Comparison of ENCODE assay signal across 11 cellular contexts in the genomic region with DNA sequence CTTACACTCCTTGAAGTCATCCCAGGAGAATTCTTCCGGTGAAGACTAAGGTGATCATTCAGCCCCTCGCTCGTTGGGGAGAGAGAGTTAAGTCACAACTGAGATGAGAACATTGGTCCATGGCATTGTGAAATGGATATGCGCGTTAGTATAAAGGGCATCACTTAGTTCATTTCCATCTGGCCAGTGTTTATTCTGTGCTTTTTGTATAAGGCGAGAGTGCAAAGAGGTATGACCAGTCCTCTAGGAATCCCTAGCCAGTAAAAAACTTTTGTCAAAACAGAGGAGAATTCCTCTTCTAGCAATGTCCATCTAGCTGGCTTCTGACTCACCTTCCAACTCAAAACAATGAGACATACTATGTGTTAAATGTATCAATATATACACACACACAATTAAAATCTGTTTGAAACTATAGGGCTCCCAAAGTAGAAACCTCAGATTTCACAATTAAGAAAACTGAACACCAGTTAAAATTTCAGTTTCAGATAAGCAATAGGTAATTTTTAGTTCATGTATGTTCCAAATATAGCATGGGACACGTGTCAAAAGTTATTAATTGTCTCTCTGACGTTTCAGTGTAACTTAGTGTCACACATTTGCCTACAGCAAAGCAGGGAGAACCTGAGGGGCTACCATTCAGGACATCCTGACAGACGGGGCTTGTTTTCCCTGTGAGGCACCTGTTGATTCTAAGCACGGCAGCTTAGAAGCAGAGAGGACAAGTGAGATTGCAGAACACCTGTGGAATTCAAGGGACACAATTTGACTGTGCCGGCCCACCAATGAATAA.
DNase-seq lines count a peak whose midpoint lies in the region; ATAC-seq, FAIRE-seq and TF ChIP-seq lines count a peak whose summit lies in the region.
"Had no signal": no experiment of that assay in that cellular context is flagged by ENCODE, and none has a peak within 500 bp of the region (broad histone marks: within the 10 kb centered on the region; RNA-seq: fewer than 3 reads in every experiment).

No MANE protein-coding gene starts in this region.

- ATAC-seq in GM18907 (IDR thresholded peaks at IDR 0.05; ENCODE audit: unreplicated experiment) (peak; percentile 71), HG02759 (IDR thresholded peaks at IDR 0.05; ENCODE audit: unreplicated experiment) (peak; percentile 70)
- ATAC-seq: HCT116 had no signal

- H3K4ac ChIP-seq in trophoblast cell (ENCODE audit: low read depth, low read length), result no peak overlapping the region

- H3K79me1 ChIP-seq in trophoblast cell (ENCODE audit: low read length), result peaks cover 6% of the 10 kb centered on the region

- no peaks in the 10 kb centered on the region for H3K27me3 Mint-ChIP-seq in activated T-cell treated with anti-CD3 and anti-CD28 coated beads, Interleukin-2, amount 50 U/mL, for 24 hours

- FAIRE-seq in urothelium cell line (lab: Jason Lieb, UNC), result no peak

- no peak overlapping the region for H4K91ac ChIP-seq in trophoblast cell (ENCODE audit: low read depth, low read length)

- no peaks in the 10 kb centered on the region for H3K36me3 ChIP-seq in OCI-LY3 (replicated peaks; ENCODE audit: low read depth, low read length)
- H3K36me3 ChIP-seq in trophoblast cell (ENCODE audit: control insufficient read depth in 1 of 2, insufficient read depth in 2 of 2, low read length in 2 of 2), result no peaks in the 10 kb centered on the region
- no peaks in the 10 kb centered on the region for H3K36me3 ChIP-seq in esophagus squamous epithelium
- H3K36me3 ChIP-seq: spleen had no signal

- no peak overlapping the region for H3K4me3 Mint-ChIP-seq in activated T-cell treated with anti-CD3 and anti-CD28 coated beads, Interleukin-2, amount 50 U/mL, for 24 hours
- H3K4me3 Mint-ChIP-seq: activated naive CD4-positive, alpha-beta T cell treated with anti-CD3 and anti-CD28 coated beads, Interleukin-2, amount 10 ng/mL, durations not matched to agents 7 days and 5 days had no signal

- no peak overlapping the region for H3K14ac ChIP-seq in trophoblast cell (ENCODE audit: low read length)

- no peaks in the 10 kb centered on the region for H3K36me3 Mint-ChIP-seq in activated T-cell treated with anti-CD3 and anti-CD28 coated beads, Interleukin-2, amount 50 U/mL, for 24 hours (ENCODE audit: low read depth)

- no peaks in the 10 kb centered on the region for H3K79me2 ChIP-seq in OCI-LY3 (ENCODE audit: low read length)
- H3K79me2 ChIP-seq in trophoblast cell (ENCODE audit: control insufficient read depth, insufficient read depth, low read length, poor library complexity), result no peaks in the 10 kb centered on the region

- TF ChIP-seq CTCF in OCI-LY3 (IDR thresholded peaks at IDR 0.05; ENCODE audit: low read depth, low read length) (no peak), esophagus squamous epithelium (IDR thresholded peaks at IDR 0.05) (no peak)

- H3K4me1 Mint-ChIP-seq in activated T-cell treated with anti-CD3 and anti-CD28 coated beads, Interleukin-2, amount 50 U/mL, for 24 hours (ENCODE audit: low read depth), result peaks cover 33% of the 10 kb centered on the region

- no CpG with 5 or more reads among the region's 11 CpGs for WGBS in trophoblast cell (ENCODE audit: extremely low coverage, insufficient coverage, insufficient read length)
- 78 to 79% methylated on average over 11 of the region's 11 CpGs for WGBS in esophagus squamous epithelium, 2 donors

- H3K27ac ChIP-seq in OCI-LY3 (ENCODE audit: low read length), result no peak overlapping the region
- H3K27ac ChIP-seq in trophoblast cell (ENCODE audit: low read depth, low read length), result no peak overlapping the region
- H3K27ac ChIP-seq in esophagus squamous epithelium, result no peak overlapping the region
- H3K27ac ChIP-seq: spleen had no signal

- H3K4me2 ChIP-seq in OCI-LY3 (ENCODE audit: low read length), result peak overlapping the region; percentile 17; the same call in 1 of the 2 replicates
- no peak overlapping the region for H3K4me2 ChIP-seq in trophoblast cell (ENCODE audit: low read length)

- no peak for TF ChIP-seq POLR2A in esophagus squamous epithelium (IDR thresholded peaks at IDR 0.05)

- no peak overlapping the region for H2AK5ac ChIP-seq in trophoblast cell (ENCODE audit: low read length)

- peak overlapping the region; percentile 19 for H2BK120ac ChIP-seq in trophoblast cell (ENCODE audit: insufficient read depth, low read length, poor library complexity)

- intact Hi-C loops in esophagus squamous epithelium (cut with DNase I), result no loop called here

- no peak overlapping the region for H4K12ac ChIP-seq in trophoblast cell (ENCODE audit: low read depth, low read length)

- H4K8ac ChIP-seq in trophoblast cell (ENCODE audit: low read depth, low read length), result no peak overlapping the region

- no peaks in the 10 kb centered on the region for H4K20me1 ChIP-seq in OCI-LY3 (ENCODE audit: insufficient read depth, low read length)

- H3K27me3 ChIP-seq in OCI-LY3 (ENCODE audit: low read depth, low read length) (no peaks in the 10 kb centered on the region), trophoblast cell (ENCODE audit: insufficient read depth, low read length) (no peaks in the 10 kb centered on the region), esophagus squamous epithelium (no peaks in the 10 kb centered on the region)
- H3K27me3 ChIP-seq: spleen had no signal

- H3K9me3 ChIP-seq in OCI-LY3 (ENCODE audit: insufficient read depth, low read length), result no peaks in the 10 kb centered on the region
- peaks cover 2% of the 10 kb centered on the region for H3K9me3 ChIP-seq in trophoblast cell (ENCODE audit: insufficient read depth, low read depth, low read length)
- H3K9me3 ChIP-seq in esophagus squamous epithelium, result peaks cover 0 to under 1% (median 0%) of the 10 kb centered on the region in 3 donors

- H3K4me3 ChIP-seq in OCI-LY3 (ENCODE audit: low read length) (no peak overlapping the region), trophoblast cell (ENCODE audit: low read depth, low read length) (no peak overlapping the region), esophagus squamous epithelium (no peak overlapping the region)
- H3K4me3 ChIP-seq: spleen had no signal

- H3K9me3 Mint-ChIP-seq in activated T-cell treated with anti-CD3 and anti-CD28 coated beads, Interleukin-2, amount 50 U/mL, for 24 hours, result peaks cover 6% of the 10 kb centered on the region

- peaks cover 27% of the 10 kb centered on the region for H3K4me1 ChIP-seq in OCI-LY3 (ENCODE audit: low read length)
- peaks cover 3 to 13% of the 10 kb centered on the region in 2 experiments for H3K4me1 ChIP-seq in trophoblast cell (ENCODE audit: control insufficient read depth in 1 of 2, insufficient read depth in 2 of 2, low read length in 2 of 2)
- H3K4me1 ChIP-seq in esophagus squamous epithelium, result peaks cover 0 to 25% (median 3%) of the 10 kb centered on the region in 3 donors

- no peak overlapping the region for H3K23ac ChIP-seq in trophoblast cell (ENCODE audit: low read length)

- no peak overlapping the region for H2BK5ac ChIP-seq in trophoblast cell (ENCODE audit: low read depth, low read length, poor library complexity)

- H3K9ac ChIP-seq in OCI-LY3 (ENCODE audit: low read length) (no peak overlapping the region), trophoblast cell (ENCODE audit: low read length) (no peak overlapping the region)

- no peak overlapping the region for H2AFZ ChIP-seq in OCI-LY3 (ENCODE audit: low read depth, low read length)
- H2AFZ ChIP-seq in trophoblast cell (ENCODE audit: insufficient read depth, low read length, poor library complexity), result no peak overlapping the region

- H3K18ac ChIP-seq in trophoblast cell (ENCODE audit: low read length), result no peak overlapping the region

- H3K27ac Mint-ChIP-seq in activated T-cell treated with anti-CD3 and anti-CD28 coated beads, Interleukin-2, amount 50 U/mL, for 24 hours, result no peak overlapping the region
- H3K27ac Mint-ChIP-seq: activated naive CD4-positive, alpha-beta T cell treated with anti-CD3 and anti-CD28 coated beads, Interleukin-2, amount 10 ng/mL, durations not matched to agents 7 days and 5 days had no signal

- DNase-seq in trophoblast cell (peak in 1 of 2 donors; percentile 66), urothelium cell line (ENCODE audit: low spot score) (no peak), T-helper 9 cell (no peak), esophagus squamous epithelium (lab: John Stamatoyannopoulos, UW) (no peak)
- no peak for DNase-seq in activated T-cell treated with anti-CD3 and anti-CD28 coated beads, Interleukin-2, amount 50 U/mL, for 24 hours
- DNase-seq: activated naive CD4-positive, alpha-beta T cell treated with anti-CD3 and anti-CD28 coated beads, Interleukin-2, amount 10 ng/mL, durations not matched to agents 7 days and 5 days; spleen had no signal

- peak overlapping the region; percentile 30 for H2BK12ac ChIP-seq in trophoblast cell (ENCODE audit: low read length)
